ENCODE assay signal across 27 cellular contexts in the genomic region with DNA sequence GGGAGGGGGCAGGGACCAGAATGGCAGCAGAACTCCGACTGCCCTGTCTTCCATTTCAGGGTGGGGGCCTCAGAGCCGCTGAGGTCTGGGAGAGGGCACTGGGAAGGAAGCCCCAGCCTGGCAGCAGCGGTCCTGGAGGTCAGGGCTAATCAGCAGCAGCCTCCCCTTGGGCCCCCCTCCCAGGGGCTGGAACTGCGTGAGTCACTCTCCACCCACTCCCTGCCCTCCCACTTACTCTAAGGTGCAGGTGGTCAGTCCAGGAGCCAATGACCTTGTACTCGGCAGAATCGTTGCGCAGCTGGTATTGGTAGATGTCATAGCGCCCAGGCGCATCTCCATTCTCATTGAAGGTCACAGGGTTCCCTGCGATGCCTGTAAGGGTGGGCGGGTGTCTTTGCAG.
"Had no signal": no experiment of that assay in that cellular context is flagged by ENCODE, and none has a peak within 500 bp of the region (broad histone marks: within the 10 kb centered on the region; RNA-seq: fewer than 3 reads in every experiment).

No MANE protein-coding gene starts in this region.

- H3K36me3 ChIP-seq: stomach, suprapubic skin, thoracic aorta, thyroid gland, tibial artery, tibial nerve, transverse colon, upper lobe of left lung, upper lobe of right lung, uterus, vagina had no signal

- H3K9me3 ChIP-seq: stomach, suprapubic skin, testis, thoracic aorta, thyroid gland, tibial artery, tibial nerve, transverse colon, upper lobe of left lung, upper lobe of right lung, uterus, vagina had no signal

- H3K4me3 ChIP-seq: stomach, suprapubic skin, testis, thoracic aorta, thyroid gland, tibial artery, tibial nerve, transverse colon, upper lobe of left lung, upper lobe of right lung, uterus, vagina had no signal

- H3K27me3 ChIP-seq: testis, thyroid gland, transverse colon, upper lobe of left lung, upper lobe of right lung, uterus, vagina had no signal

- ATAC-seq: stimulated activated effector memory CD8-positive, alpha-beta T cell treated with anti-CD3 and anti-CD28 coated beads, Interleukin-12 subunit alpha, Interleukin-12 subunit beta, amount 100 ng/mL, for 72 hours; stimulated activated memory B cell treated with anti-CD40 and anti-IgM and Interleukin-4, amounts not matched to agents 10 μg/mL and 1 μg/mL and 100 μg/mL, for 72 hours; stimulated activated naive B cell treated with anti-CD40 and anti-IgM and Interleukin-4, amounts not matched to agents 10 μg/mL and 1 μg/mL and 100 μg/mL, for 72 hours; stimulated activated naive CD8-positive, alpha-beta T cell treated with anti-CD3 and anti-CD28 coated beads, Interleukin-15, amount 100 ng/mL, for 72 hours; stimulated activated naive CD8-positive, alpha-beta T cell treated with anti-CD3 and anti-CD28 coated beads, Interleukin-15, Interleukin-2, amounts not matched to agents 100 U/mL and 50 U/mL, for 24 hours; upper lobe of right lung had no signal

- H3K27ac ChIP-seq: stomach, suprapubic skin, testis, thoracic aorta, thyroid gland, tibial artery, tibial nerve, transverse colon, upper lobe of left lung, upper lobe of right lung, uterus, vagina had no signal

- H3K4me1 ChIP-seq: stomach, suprapubic skin, testis, thyroid gland, tibial artery, tibial nerve, transverse colon, upper lobe of left lung, upper lobe of right lung, uterus, vagina had no signal

- FAIRE-seq: urothelium cell line had no signal

- DNase-seq: stimulated activated CD4-positive, alpha-beta T cell treated with anti-CD3 and anti-CD28 coated beads, Interleukin-2, amount 100 ng/mL, for 48 hours; stimulated activated CD4-positive, alpha-beta T cell treated with anti-CD3 and anti-CD28 coated beads, Interleukin-4, amount 100 ng/mL, for 1 hour; stimulated activated CD4-positive, alpha-beta T cell treated with anti-CD3 and anti-CD28 coated beads, Interleukin-4, amount 100 ng/mL, for 24 hours; stimulated activated CD4-positive, alpha-beta T cell treated with anti-CD3 and anti-CD28 coated beads, Interleukin-4, amount 100 ng/mL, for 4 hours; stimulated activated CD8-positive, alpha-beta memory T cell treated with anti-CD3 and anti-CD28 coated beads, Interleukin-4, amount 100 ng/mL, for 48 hours; stimulated activated naive B cell treated with anti-CD40 and anti-IgM and Interleukin-4, amounts not matched to agents 10 μg/mL and 1 μg/mL and 100 μg/mL, for 72 hours; stimulated activated naive CD4-positive, alpha-beta T cell; stimulated activated naive CD4-positive, alpha-beta T cell treated with Interleukin-2 at 50 U/mL for 16 hours; stimulated activated naive CD8-positive, alpha-beta T cell treated with anti-CD3 and anti-CD28 coated beads, Interleukin-15, amount 100 ng/mL, for 72 hours; stimulated activated naive CD8-positive, alpha-beta T cell treated with anti-CD3 and anti-CD28 coated beads, Interleukin-15, Interleukin-2, amounts not matched to agents 100 U/mL and 50 U/mL, for 24 hours; stomach; substantia nigra; testis; thyroid gland; tibial artery; transverse colon; trophoblast cell; upper lobe of left lung; upper lobe of right lung; uterus had no signal
